Comparison of ENCODE assay signal across 9 cellular contexts in genomic region chr6:90369024-90369519, GRCh38.
DNase-seq lines count a peak whose midpoint lies in the region; ATAC-seq and TF ChIP-seq lines count a peak whose summit lies in the region.
"Had no signal": no experiment of that assay in that cellular context is flagged by ENCODE, and none has a peak within 500 bp of the region (broad histone marks: within the 10 kb centered on the region; RNA-seq: fewer than 3 reads in every experiment).

No MANE protein-coding gene starts in this region.

- peak overlapping the region; percentile 56 for H3K27ac Mint-ChIP-seq in activated T-cell treated with anti-CD3 and anti-CD28 coated beads, Interleukin-2, amount 50 U/mL, for 24 hours
- H3K27ac Mint-ChIP-seq in activated T-helper 1 cell treated with anti-CD3 and anti-CD28 coated beads, Interleukin-12 subunit alpha, Interleukin-12 subunit beta, Interleukin-2, Interleukin-4 antibody, amounts not matched to agents 30 ng/mL and 10 ng/mL and 1 ng/mL, durations not matched to agents 14 hours and 24 hours and 36 hours: peak overlapping the region; percentile 46

- H3K4me3 ChIP-seq in right atrium auricular region: no peak overlapping the region

- peaks cover 0 to 5% of the 10 kb centered on the region in 2 donors for H3K4me1 ChIP-seq in right atrium auricular region

- no peak overlapping the region for H3K4me3 Mint-ChIP-seq in activated T-cell treated with anti-CD3 and anti-CD28 coated beads, Interleukin-2, amount 50 U/mL, for 24 hours
- no peak overlapping the region for H3K4me3 Mint-ChIP-seq in activated T-helper 1 cell treated with anti-CD3 and anti-CD28 coated beads, Interleukin-12 subunit alpha, Interleukin-12 subunit beta, Interleukin-2, Interleukin-4 antibody, amounts not matched to agents 30 ng/mL and 10 ng/mL and 1 ng/mL, durations not matched to agents 14 hours and 24 hours and 36 hours

- DNase-seq in activated T-cell treated with anti-CD3 and anti-CD28 coated beads, Interleukin-2, amount 50 U/mL, for 24 hours: no peak
- DNase-seq in activated T-cell treated with anti-CD3 and anti-CD28 coated beads for 4 hours (no peak), HCEC 1CT (peak; percentile 100), Kasumi-1 (lab: John Stamatoyannopoulos, UW) (peak; percentile 22 to 34), right atrium auricular region (ENCODE audit: low spot score) (peak; percentile 81), sciatic nerve (ENCODE audit: low spot score) (peak; percentile 71), NCI-H510A (lab: John Stamatoyannopoulos, UW) (no peak)
- DNase-seq in activated T-helper 1 cell treated with anti-CD3 and anti-CD28 coated beads, Interleukin-12 subunit alpha, Interleukin-12 subunit beta, Interleukin-2, Interleukin-4 antibody, amounts not matched to agents 30 ng/mL and 10 ng/mL and 1 ng/mL, durations not matched to agents 14 hours and 24 hours and 36 hours (ENCODE audit: low spot score): no peak
- DNase-seq: DND-41 had no signal

- H3K9me3 ChIP-seq in right atrium auricular region: no peaks in the 10 kb centered on the region

- no peaks in the 10 kb centered on the region for H3K9me3 Mint-ChIP-seq in activated T-cell treated with anti-CD3 and anti-CD28 coated beads, Interleukin-2, amount 50 U/mL, for 24 hours
- H3K9me3 Mint-ChIP-seq in activated T-helper 1 cell treated with anti-CD3 and anti-CD28 coated beads, Interleukin-12 subunit alpha, Interleukin-12 subunit beta, Interleukin-2, Interleukin-4 antibody, amounts not matched to agents 30 ng/mL and 10 ng/mL and 1 ng/mL, durations not matched to agents 14 hours and 24 hours and 36 hours: peaks cover 4% of the 10 kb centered on the region

- TF ChIP-seq CTCF in right atrium auricular region (IDR thresholded peaks at IDR 0.05): no peak

- H3K4me1 Mint-ChIP-seq in activated T-cell treated with anti-CD3 and anti-CD28 coated beads, Interleukin-2, amount 50 U/mL, for 24 hours (ENCODE audit: low read depth): peaks cover 27% of the 10 kb centered on the region
- peaks cover 22% of the 10 kb centered on the region for H3K4me1 Mint-ChIP-seq in activated T-helper 1 cell treated with anti-CD3 and anti-CD28 coated beads, Interleukin-12 subunit alpha, Interleukin-12 subunit beta, Interleukin-2, Interleukin-4 antibody, amounts not matched to agents 30 ng/mL and 10 ng/mL and 1 ng/mL, durations not matched to agents 14 hours and 24 hours and 36 hours (ENCODE audit: low read depth)

- intact Hi-C loops in activated T-helper 1 cell treated with anti-CD3 and anti-CD28 coated beads, Interleukin-12 subunit alpha, Interleukin-12 subunit beta, Interleukin-2, Interleukin-4 antibody, amounts not matched to agents 30 ng/mL and 10 ng/mL and 1 ng/mL, durations not matched to agents 14 hours and 24 hours and 36 hours (cut with micrococcal nuclease): loop anchor here (1.0 kb wide), 1 partner anchor 29 kb away; no protein-coding TSS in a partner anchor
- intact Hi-C loops in sciatic nerve (cut with DNase I): no loop called here

- peak overlapping the region; percentile 54 to 56 for H3K27ac ChIP-seq in right atrium auricular region

- ATAC-seq in sciatic nerve: peak; percentile 99

- no peaks in the 10 kb centered on the region for H3K27me3 Mint-ChIP-seq in activated T-cell treated with anti-CD3 and anti-CD28 coated beads, Interleukin-2, amount 50 U/mL, for 24 hours
- H3K27me3 Mint-ChIP-seq in activated T-helper 1 cell treated with anti-CD3 and anti-CD28 coated beads, Interleukin-12 subunit alpha, Interleukin-12 subunit beta, Interleukin-2, Interleukin-4 antibody, amounts not matched to agents 30 ng/mL and 10 ng/mL and 1 ng/mL, durations not matched to agents 14 hours and 24 hours and 36 hours (ENCODE audit: insufficient read depth): peaks cover 4% of the 10 kb centered on the region

- no peaks in the 10 kb centered on the region for H3K36me3 Mint-ChIP-seq in activated T-cell treated with anti-CD3 and anti-CD28 coated beads, Interleukin-2, amount 50 U/mL, for 24 hours (ENCODE audit: low read depth)
- H3K36me3 Mint-ChIP-seq in activated T-helper 1 cell treated with anti-CD3 and anti-CD28 coated beads, Interleukin-12 subunit alpha, Interleukin-12 subunit beta, Interleukin-2, Interleukin-4 antibody, amounts not matched to agents 30 ng/mL and 10 ng/mL and 1 ng/mL, durations not matched to agents 14 hours and 24 hours and 36 hours (ENCODE audit: low read depth): no peaks in the 10 kb centered on the region

- H3K27me3 ChIP-seq in right atrium auricular region: no peaks in the 10 kb centered on the region

- H3K36me3 ChIP-seq in right atrium auricular region: no peaks in the 10 kb centered on the region

Comparison
In these comparisons a context has a peak if more than half of its experiments do, and no peak if none do; other contexts are left out.
1. DNase-seq: peak in HCEC 1CT (single experiment), Kasumi-1 (2 of 2), right atrium auricular region (single experiment) and sciatic nerve (single experiment); none in activated T-cell treated with anti-CD3 and anti-CD28 coated beads, Interleukin-2, amount 50 U/mL, for 24 hours (single experiment), activated T-cell treated with anti-CD3 and anti-CD28 coated beads for 4 hours (single experiment), activated T-helper 1 cell treated with anti-CD3 and anti-CD28 coated beads, Interleukin-12 subunit alpha, Interleukin-12 subunit beta, Interleukin-2, Interleukin-4 antibody, amounts not matched to agents 30 ng/mL and 10 ng/mL and 1 ng/mL, durations not matched to agents 14 hours and 24 hours and 36 hours (single experiment) and NCI-H510A (single experiment).